ENCODE assay signal across 26 cellular contexts in the genomic region with DNA sequence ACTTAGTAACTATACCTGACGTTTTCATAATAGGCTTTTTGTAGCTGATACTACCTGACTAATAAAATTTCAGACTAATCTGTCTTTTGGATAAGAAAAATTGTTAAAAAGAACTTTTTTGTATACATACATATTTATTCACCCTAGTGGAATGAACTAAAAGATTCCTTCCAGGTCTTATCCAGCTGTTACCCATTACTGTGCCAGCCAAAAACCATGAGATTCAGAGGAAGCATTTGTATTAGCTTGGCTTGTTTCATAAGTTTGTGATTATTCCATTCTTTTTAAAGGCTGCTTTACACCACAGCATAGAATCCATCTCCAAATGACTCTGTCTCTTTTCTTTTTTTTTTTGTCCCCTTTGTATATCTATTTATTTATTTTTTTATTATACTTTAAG.
DNase-seq lines count a peak whose midpoint lies in the region; ATAC-seq and TF ChIP-seq lines count a peak whose summit lies in the region.
"Had no signal": no experiment of that assay in that cellular context is flagged by ENCODE, and none has a peak within 500 bp of the region (broad histone marks: within the 10 kb centered on the region; RNA-seq: fewer than 3 reads in every experiment).

No MANE protein-coding gene starts in this region.

- POLR2A ChIA-PET in SK-N-SH (lab: Yijun Ruan, JAX): no interaction called here

- no peak overlapping the region for H3K9ac ChIP-seq in SK-N-SH

- no peak overlapping the region for H3K27ac ChIP-seq in SK-N-SH (ENCODE audit: low read depth in 2 of 2, low read length in 1 of 2)
- H3K27ac ChIP-seq: 22Rv1, HL-60, SJSA1 had no signal

- DNase-seq in SK-N-SH (no peak), dedifferentiated amniotic fluid mesenchymal stem cell (ENCODE audit: extremely low spot score) (peak; percentile 61), fibroblast of the conjunctiva (ENCODE audit: low read depth) (peak; percentile 10), SKM-1 (lab: John Stamatoyannopoulos, UW; ENCODE audit: unreplicated experiment) (no peak), NCI-H748 treated with DMSO at 0.1 percent for 48 hours (lab: John Stamatoyannopoulos, UW) (no peak), HuH-7.5 (ENCODE audit: low spot score) (no peak)
- DNase-seq: AML-193; C1 segment of cervical spinal cord; CD4-positive, alpha-beta memory T cell; COR-L47; DMS53; HCEC 1CT; NCI-H1048; NCI-H1417; NCI-H1694 treated with DMSO at 0.1 percent for 48 hours; NCI-H2081 treated with DMSO at 0.1 percent for 48 hours; NCI-H2171 treated with DMSO at 0.1 percent for 48 hours; NCI-H345; NCI-H524; NCI-H82; Right ventricle myocardium superior; RPMI8226 had no signal

- H3K9me2 ChIP-seq in SK-N-SH: no peaks in the 10 kb centered on the region

- no peaks in the 10 kb centered on the region for H3K27me3 ChIP-seq in SK-N-SH (ENCODE audit: insufficient read depth)
- H3K27me3 ChIP-seq: SJSA1 had no signal

- no peak for TF ChIP-seq CTCF in SK-N-SH (IDR thresholded peaks at IDR 0.05)

- H3K4me1 ChIP-seq in SK-N-SH (ENCODE audit: control insufficient read depth in 1 of 2, insufficient read depth in 2 of 2, low read depth in 1 of 2, low read length in 1 of 2): no peaks in the 10 kb centered on the region; a peak in 1 of 4 replicates

- no peak overlapping the region for H2AFZ ChIP-seq in SK-N-SH (ENCODE audit: low read depth)

- H3K4me3 ChIP-seq in SK-N-SH (ENCODE audit: low read depth in 2 of 2, low read length in 1 of 2): no peak overlapping the region
- H3K4me3 ChIP-seq: SJSA1 had no signal

- no peaks in the 10 kb centered on the region for H3K79me2 ChIP-seq in SK-N-SH (ENCODE audit: insufficient read depth)

- TF ChIP-seq EP300 in SK-N-SH (IDR thresholded peaks at IDR 0.05; ENCODE audit: borderline replicate concordance in 1 of 2, low read depth in 1 of 2, low read length in 1 of 2): no peak

- no peak for ATAC-seq in SK-N-SH treated with all-trans-retinoic acid at 6 μM for 48 hours

- no peak for TF ChIP-seq RAD21 in SK-N-SH (IDR thresholded peaks at IDR 0.05; ENCODE audit: low read length)

- no peaks in the 10 kb centered on the region for H3K9me3 ChIP-seq in SK-N-SH
- H3K9me3 ChIP-seq: SJSA1 had no signal

- no peak overlapping the region for H3K4me2 ChIP-seq in SK-N-SH

- no peaks in the 10 kb centered on the region for H4K20me1 ChIP-seq in SK-N-SH (ENCODE audit: insufficient read depth)

- CTCF ChIA-PET in SK-N-SH (lab: Yijun Ruan, JAX): no interaction called here

- WGBS in SK-N-SH (ENCODE audit: low lambda C conversion rate): 90% methylated on average over 1 of the region's 1 CpG

- no peaks in the 10 kb centered on the region for H3F3A ChIP-seq in SK-N-SH (replicated peaks; ENCODE audit: insufficient read depth)

- H3K36me3 ChIP-seq in SK-N-SH (replicated peaks in 1 of 2; ENCODE audit: control insufficient read depth in 1 of 2, insufficient read depth in 2 of 2, low read length in 1 of 2): peaks cover 10 to 18% of the 10 kb centered on the region in 2 experiments

TF ChIP-seq in SK-N-SH, 30 proteins besides CTCF, POLR2A, EP300 and RAD21:
- TF ChIP-seq GATA2 (CRISPR knock-in tag; IDR thresholded peaks at IDR 0.05) (no peak), YY1 (IDR thresholded peaks at IDR 0.05; ENCODE audit: low read depth) (no peak), TCF12 (IDR thresholded peaks at IDR 0.05) (peak; percentile 22; the same call in 1 of the 2 replicates), RXRA (IDR thresholded peaks at IDR 0.05; ENCODE audit: borderline replicate concordance, low read depth) (no peak)
- TF ChIP-seq, protein P1, sequence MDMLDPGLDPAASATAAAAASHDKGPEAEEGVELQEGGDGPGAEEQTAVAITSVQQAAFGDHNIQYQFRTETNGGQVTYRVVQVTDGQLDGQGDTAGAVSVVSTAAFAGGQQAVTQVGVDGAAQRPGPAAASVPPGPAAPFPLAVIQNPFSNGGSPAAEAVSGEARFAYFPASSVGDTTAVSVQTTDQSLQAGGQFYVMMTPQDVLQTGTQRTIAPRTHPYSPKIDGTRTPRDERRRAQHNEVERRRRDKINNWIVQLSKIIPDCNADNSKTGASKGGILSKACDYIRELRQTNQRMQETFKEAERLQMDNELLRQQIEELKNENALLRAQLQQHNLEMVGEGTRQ (IDR thresholded peaks at IDR 0.05; ENCODE audit: borderline replicate concordance, low read depth, low read length): no peak

TF ChIP-seq in SK-N-SH treated with all-trans-retinoic acid at 6 μM for 48 hours, 23 proteins besides CTCF, POLR2A, EP300 and RAD21 (continues in another document):
- TF ChIP-seq ZFP30 (CRISPR knock-in tag; IDR thresholded peaks at IDR 0.05): no peak
- no peak for TF ChIP-seq ESRRG (CRISPR knock-in tag; IDR thresholded peaks at IDR 0.05)
- TF ChIP-seq TOX (CRISPR knock-in tag; IDR thresholded peaks at IDR 0.05; ENCODE audit: borderline replicate concordance): no peak
- no peak for TF ChIP-seq ZNF70 (CRISPR knock-in tag; IDR thresholded peaks at IDR 0.05)
- TF ChIP-seq, protein P2, sequence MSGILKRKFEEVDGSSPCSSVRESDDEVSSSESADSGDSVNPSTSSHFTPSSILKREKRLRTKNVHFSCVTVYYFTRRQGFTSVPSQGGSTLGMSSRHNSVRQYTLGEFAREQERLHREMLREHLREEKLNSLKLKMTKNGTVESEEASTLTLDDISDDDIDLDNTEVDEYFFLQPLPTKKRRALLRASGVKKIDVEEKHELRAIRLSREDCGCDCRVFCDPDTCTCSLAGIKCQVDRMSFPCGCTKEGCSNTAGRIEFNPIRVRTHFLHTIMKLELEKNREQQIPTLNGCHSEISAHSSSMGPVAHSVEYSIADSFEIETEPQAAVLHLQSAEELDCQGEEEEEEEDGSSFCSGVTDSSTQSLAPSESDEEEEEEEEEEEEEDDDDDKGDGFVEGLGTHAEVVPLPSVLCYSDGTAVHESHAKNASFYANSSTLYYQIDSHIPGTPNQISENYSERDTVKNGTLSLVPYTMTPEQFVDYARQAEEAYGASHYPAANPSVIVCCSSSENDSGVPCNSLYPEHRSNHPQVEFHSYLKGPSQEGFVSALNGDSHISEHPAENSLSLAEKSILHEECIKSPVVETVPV (CRISPR knock-in tag; IDR thresholded peaks at IDR 0.05): no peak
- no peak for TF ChIP-seq ZC3H10 (CRISPR knock-in tag; IDR thresholded peaks at IDR 0.05)
- TF ChIP-seq OSR1 (CRISPR knock-in tag; IDR thresholded peaks at IDR 0.05): no peak
- TF ChIP-seq, protein P3, sequence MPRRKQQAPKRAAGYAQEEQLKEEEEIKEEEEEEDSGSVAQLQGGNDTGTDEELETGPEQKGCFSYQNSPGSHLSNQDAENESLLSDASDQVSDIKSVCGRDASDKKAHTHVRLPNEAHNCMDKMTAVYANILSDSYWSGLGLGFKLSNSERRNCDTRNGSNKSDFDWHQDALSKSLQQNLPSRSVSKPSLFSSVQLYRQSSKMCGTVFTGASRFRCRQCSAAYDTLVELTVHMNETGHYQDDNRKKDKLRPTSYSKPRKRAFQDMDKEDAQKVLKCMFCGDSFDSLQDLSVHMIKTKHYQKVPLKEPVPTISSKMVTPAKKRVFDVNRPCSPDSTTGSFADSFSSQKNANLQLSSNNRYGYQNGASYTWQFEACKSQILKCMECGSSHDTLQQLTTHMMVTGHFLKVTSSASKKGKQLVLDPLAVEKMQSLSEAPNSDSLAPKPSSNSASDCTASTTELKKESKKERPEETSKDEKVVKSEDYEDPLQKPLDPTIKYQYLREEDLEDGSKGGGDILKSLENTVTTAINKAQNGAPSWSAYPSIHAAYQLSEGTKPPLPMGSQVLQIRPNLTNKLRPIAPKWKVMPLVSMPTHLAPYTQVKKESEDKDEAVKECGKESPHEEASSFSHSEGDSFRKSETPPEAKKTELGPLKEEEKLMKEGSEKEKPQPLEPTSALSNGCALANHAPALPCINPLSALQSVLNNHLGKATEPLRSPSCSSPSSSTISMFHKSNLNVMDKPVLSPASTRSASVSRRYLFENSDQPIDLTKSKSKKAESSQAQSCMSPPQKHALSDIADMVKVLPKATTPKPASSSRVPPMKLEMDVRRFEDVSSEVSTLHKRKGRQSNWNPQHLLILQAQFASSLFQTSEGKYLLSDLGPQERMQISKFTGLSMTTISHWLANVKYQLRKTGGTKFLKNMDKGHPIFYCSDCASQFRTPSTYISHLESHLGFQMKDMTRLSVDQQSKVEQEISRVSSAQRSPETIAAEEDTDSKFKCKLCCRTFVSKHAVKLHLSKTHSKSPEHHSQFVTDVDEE (CRISPR knock-in tag; IDR thresholded peaks at IDR 0.05): no peak
- no peak for TF ChIP-seq CSDC2 (CRISPR knock-in tag; IDR thresholded peaks at IDR 0.05)
- TF ChIP-seq, protein P4, sequence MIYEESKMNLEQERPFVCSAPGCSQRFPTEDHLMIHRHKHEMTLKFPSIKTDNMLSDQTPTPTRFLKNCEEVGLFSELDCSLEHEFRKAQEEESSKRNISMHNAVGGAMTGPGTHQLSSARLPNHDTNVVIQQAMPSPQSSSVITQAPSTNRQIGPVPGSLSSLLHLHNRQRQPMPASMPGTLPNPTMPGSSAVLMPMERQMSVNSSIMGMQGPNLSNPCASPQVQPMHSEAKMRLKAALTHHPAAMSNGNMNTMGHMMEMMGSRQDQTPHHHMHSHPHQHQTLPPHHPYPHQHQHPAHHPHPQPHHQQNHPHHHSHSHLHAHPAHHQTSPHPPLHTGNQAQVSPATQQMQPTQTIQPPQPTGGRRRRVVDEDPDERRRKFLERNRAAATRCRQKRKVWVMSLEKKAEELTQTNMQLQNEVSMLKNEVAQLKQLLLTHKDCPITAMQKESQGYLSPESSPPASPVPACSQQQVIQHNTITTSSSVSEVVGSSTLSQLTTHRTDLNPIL (CRISPR knock-in tag; IDR thresholded peaks at IDR 0.05; ENCODE audit: low read depth): no peak
- no peak for TF ChIP-seq ARNTL (CRISPR knock-in tag; IDR thresholded peaks at IDR 0.05; ENCODE audit: borderline replicate concordance, low read depth)
- no peak for TF ChIP-seq RARB (CRISPR knock-in tag; IDR thresholded peaks at IDR 0.05)
- TF ChIP-seq, protein P5, sequence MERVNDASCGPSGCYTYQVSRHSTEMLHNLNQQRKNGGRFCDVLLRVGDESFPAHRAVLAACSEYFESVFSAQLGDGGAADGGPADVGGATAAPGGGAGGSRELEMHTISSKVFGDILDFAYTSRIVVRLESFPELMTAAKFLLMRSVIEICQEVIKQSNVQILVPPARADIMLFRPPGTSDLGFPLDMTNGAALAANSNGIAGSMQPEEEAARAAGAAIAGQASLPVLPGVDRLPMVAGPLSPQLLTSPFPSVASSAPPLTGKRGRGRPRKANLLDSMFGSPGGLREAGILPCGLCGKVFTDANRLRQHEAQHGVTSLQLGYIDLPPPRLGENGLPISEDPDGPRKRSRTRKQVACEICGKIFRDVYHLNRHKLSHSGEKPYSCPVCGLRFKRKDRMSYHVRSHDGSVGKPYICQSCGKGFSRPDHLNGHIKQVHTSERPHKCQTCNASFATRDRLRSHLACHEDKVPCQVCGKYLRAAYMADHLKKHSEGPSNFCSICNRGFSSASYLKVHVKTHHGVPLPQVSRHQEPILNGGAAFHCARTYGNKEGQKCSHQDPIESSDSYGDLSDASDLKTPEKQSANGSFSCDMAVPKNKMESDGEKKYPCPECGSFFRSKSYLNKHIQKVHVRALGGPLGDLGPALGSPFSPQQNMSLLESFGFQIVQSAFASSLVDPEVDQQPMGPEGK (CRISPR knock-in tag; IDR thresholded peaks at IDR 0.05; ENCODE audit: borderline replicate concordance): no peak
- no peak for TF ChIP-seq SNAI2 (CRISPR knock-in tag; IDR thresholded peaks at IDR 0.05)
- TF ChIP-seq ZFP3 (CRISPR knock-in tag; IDR thresholded peaks at IDR 0.05): no peak

Comparison
In these comparisons a context has a peak if more than half of its experiments do, and no peak if none do; other contexts are left out.
1. DNase-seq: peak in dedifferentiated amniotic fluid mesenchymal stem cell (single experiment) and fibroblast of the conjunctiva (single experiment); none in SK-N-SH (single experiment), SKM-1 (single experiment), NCI-H748 treated with DMSO at 0.1 percent for 48 hours (single experiment) and HuH-7.5 (single experiment).